In genomic region chr13:87999141-87999765, GRCh38 we compare ENCODE assay signal across 14 cellular contexts.
DNase-seq lines count a peak whose midpoint lies in the region; ATAC-seq, FAIRE-seq and TF ChIP-seq lines count a peak whose summit lies in the region.
"Had no signal": no experiment of that assay in that cellular context is flagged by ENCODE, and none has a peak within 500 bp of the region (broad histone marks: within the 10 kb centered on the region; RNA-seq: fewer than 3 reads in every experiment).

No MANE protein-coding gene starts in this region.

- H3K36me3 Mint-ChIP-seq in nephron progenitor cell (ENCODE audit: low read depth): no peaks in the 10 kb centered on the region

- no peak overlapping the region for H2AFZ ChIP-seq in PC-3 (ENCODE audit: low read length)
- H2AFZ ChIP-seq: hepatocyte had no signal

- TF ChIP-seq CTCF in PC-3 (conservative IDR thresholded peaks at IDR 0.05; ENCODE audit: low read depth, low read length) (no peak), epithelial cell of proximal tubule (conservative IDR thresholded peaks at IDR 0.05; ENCODE audit: low read depth, low read length) (no peak), nephron progenitor cell (IDR thresholded peaks at IDR 0.05) (no peak), right lobe of liver (IDR thresholded peaks at IDR 0.05) (no peak)

- BruUV-seq in PC-3 (replicated peaks; lab: Mats Ljungman, UMichigan): no TSS peak

- H3K27me3 ChIP-seq in PC-3 (ENCODE audit: low read length): no peaks in the 10 kb centered on the region
- H3K27me3 ChIP-seq in right lobe of liver: no peaks in the 10 kb centered on the region
- H3K27me3 ChIP-seq: hepatocyte had no signal

- no peaks in the 10 kb centered on the region for H3K79me2 ChIP-seq in PC-3 (ENCODE audit: low read length)
- H3K79me2 ChIP-seq: hepatocyte had no signal

- CTCF ChIA-PET in PC-3 (lab: Charles Lee): no interaction called here

- H3K4me1 Mint-ChIP-seq in nephron progenitor cell: no peaks in the 10 kb centered on the region

- H3K4me3 ChIP-seq in PC-3 (ENCODE audit: low read length) (no peak overlapping the region), epithelial cell of proximal tubule (ENCODE audit: low read depth, low read length) (no peak overlapping the region), right lobe of liver (no peak overlapping the region)
- H3K4me3 ChIP-seq: hepatocyte had no signal

- no peaks in the 10 kb centered on the region for H3K9me2 ChIP-seq in PC-3 (replicated peaks; ENCODE audit: low read length)

- H3K4me1 ChIP-seq in PC-3 (ENCODE audit: insufficient read depth, low read length) (no peaks in the 10 kb centered on the region), right lobe of liver (no peaks in the 10 kb centered on the region)

- H3K4me2 ChIP-seq in PC-3 (ENCODE audit: low read length): no peak overlapping the region
- H3K4me2 ChIP-seq: hepatocyte had no signal

- DNase-seq in PC-3: peak; percentile 6
- peak; percentile 84 for DNase-seq in epithelial cell of proximal tubule (ENCODE audit: low read depth)
- no peak for DNase-seq in nephron progenitor cell
- DNase-seq in HuH-7 (ENCODE audit: low spot score): no peak
- no peak for DNase-seq in NCI-H2081 (lab: John Stamatoyannopoulos, UW)
- no peak for DNase-seq in Right ventricle myocardium superior
- DNase-seq in right lobe of liver: no peak
- DNase-seq: activated effector memory CD4-positive, alpha-beta T cell treated with Interleukin-2 at 50 U/mL for 16 hours; CD4-positive, alpha-beta T cell; NCI-H1417 treated with DMSO at 0.1 percent for 48 hours; NCI-H526 treated with DMSO at 0.1 percent for 48 hours; T-helper 9 cell had no signal

- H3K9me3 ChIP-seq in PC-3 (ENCODE audit: low read length) (no peaks in the 10 kb centered on the region), right lobe of liver (no peaks in the 10 kb centered on the region)

- intact Hi-C loops in PC-3 (cut with micrococcal nuclease) (loop anchor here (10.0 kb wide), 1 partner anchor 314 kb away; no protein-coding TSS in a partner anchor), Right ventricle myocardium superior (cut with DNase I) (no loop called here), right lobe of liver (cut with DNase I) (no loop called here)

- POLR2A ChIA-PET in PC-3 (lab: Charles Lee; ENCODE audit: unreplicated experiment): no interaction called here

- FAIRE-seq in G401.6 (lab: Jason Lieb, UNC): peak; percentile 87

- no peak for TF ChIP-seq POLR2A in right lobe of liver (IDR thresholded peaks at IDR 0.05)

- no peak overlapping the region for H3K9ac ChIP-seq in PC-3 (ENCODE audit: low read length)

- H3K36me3 ChIP-seq in PC-3 (ENCODE audit: low read depth, low read length) (no peaks in the 10 kb centered on the region), right lobe of liver (no peaks in the 10 kb centered on the region)

- peak overlapping the region; percentile 46 for H3K27ac Mint-ChIP-seq in nephron progenitor cell
- H3K27ac Mint-ChIP-seq: CD4-positive, alpha-beta T cell had no signal

- H3K27me3 Mint-ChIP-seq in nephron progenitor cell (ENCODE audit: low read depth, poor library complexity): no peaks in the 10 kb centered on the region
- H3K27me3 Mint-ChIP-seq: CD4-positive, alpha-beta T cell had no signal

- ATAC-seq in PC-3 (no peak; the same call in 1 of the 2 replicates), Right ventricle myocardium superior (ENCODE audit: poor library complexity) (no peak), right lobe of liver (no peak)

- no peak overlapping the region for H3K4me3 Mint-ChIP-seq in nephron progenitor cell
- H3K4me3 Mint-ChIP-seq: CD4-positive, alpha-beta T cell had no signal

- 44% methylated on average over 4 of the region's 4 CpGs for WGBS in right lobe of liver (ENCODE audit: insufficient coverage, low coverage, low lambda C conversion rate, missing lambda C conversion rate)

- H3K27ac ChIP-seq in PC-3 (ENCODE audit: low read length) (no peak overlapping the region), right lobe of liver (no peak overlapping the region)
- H3K27ac ChIP-seq: hepatocyte had no signal

- peaks cover 7% of the 10 kb centered on the region for H3K9me3 Mint-ChIP-seq in nephron progenitor cell
- H3K9me3 Mint-ChIP-seq: CD4-positive, alpha-beta T cell had no signal

- H4K20me1 ChIP-seq in PC-3 (ENCODE audit: low read length): no peaks in the 10 kb centered on the region

- H3F3A ChIP-seq in PC-3 (ENCODE audit: low read length, unreplicated experiment): no peaks in the 10 kb centered on the region

Comparison
In these comparisons a context has a peak if more than half of its experiments do, and no peak if none do; other contexts are left out.
1. DNase-seq: peak in PC-3 (single experiment) and epithelial cell of proximal tubule (single experiment); none in nephron progenitor cell (single experiment), HuH-7 (single experiment), NCI-H2081 (0 of 2), Right ventricle myocardium superior (single experiment) and right lobe of liver (0 of 3).